Comparison of ENCODE assay signal across 1 cellular context in the genomic region with DNA sequence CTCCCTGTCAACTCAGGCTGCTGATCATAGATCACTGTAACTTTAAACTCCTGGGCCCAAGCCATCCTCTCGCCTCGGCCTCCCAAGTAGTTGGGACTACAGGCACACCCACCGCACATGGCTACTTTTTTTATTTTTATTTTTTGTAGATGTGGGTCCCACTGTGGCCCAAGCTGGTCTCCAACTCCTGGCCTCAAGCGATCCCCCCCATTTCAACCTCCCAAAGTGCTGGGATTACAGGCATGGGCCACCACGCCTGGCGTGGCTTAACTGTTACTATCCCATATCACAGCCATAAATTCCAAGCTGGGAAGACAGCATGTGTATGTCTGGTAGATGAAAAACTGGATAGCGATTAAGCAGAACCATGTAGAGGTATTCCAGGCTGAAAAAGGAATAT.
A peak's percentile ranks its signal among the peaks of the same experiment; 100 is the strongest.
TF ChIP-seq lines count a peak whose summit lies in the region.

No MANE protein-coding gene starts in this region.

TF ChIP-seq in HepG2, 621 proteins besides CTCF, POLR2A, EP300 and RAD21:
- TF ChIP-seq MYC (CRISPR knock-in tag; IDR thresholded peaks at IDR 0.05; ENCODE audit: borderline replicate concordance) = no peak
- TF ChIP-seq, protein P1, sequence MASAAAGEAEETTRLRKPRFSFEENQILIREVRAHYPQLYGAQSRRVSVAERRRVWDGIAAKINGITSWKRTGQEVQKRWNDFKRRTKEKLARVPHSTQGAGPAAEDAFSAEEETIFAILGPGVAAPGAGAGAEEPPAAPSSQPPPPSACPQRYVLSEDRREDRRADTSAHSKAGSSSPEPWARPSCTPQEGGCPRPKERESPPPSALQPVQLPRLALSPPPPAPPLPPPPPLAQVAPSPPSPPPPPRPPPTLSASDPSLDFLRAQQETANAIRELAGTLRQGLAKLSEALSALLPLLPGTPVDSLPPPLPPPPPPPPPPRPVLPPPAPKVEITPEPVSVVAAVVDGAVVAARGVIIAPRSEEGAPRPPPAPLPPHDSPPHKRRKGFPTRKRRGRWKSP (CRISPR knock-in tag; IDR thresholded peaks at IDR 0.05) = 0 out of 2 replicates have a peak, but pooled peaks have one; percentile 31
- TF ChIP-seq ZNF260 (CRISPR knock-in tag; IDR thresholded peaks at IDR 0.05; ENCODE audit: borderline replicate concordance, low read depth) = no peak
- TF ChIP-seq PCBP2 (optimal IDR thresholded peaks at IDR 0.05; ENCODE audit: low read depth, low read length, poor library complexity, severe bottlenecking) = no peak
